2 cellular contexts compared by ENCODE assay signal in genomic region chr9:76218151-76218867, GRCh38.
TF ChIP-seq lines count a peak whose summit lies in the region.

No MANE protein-coding gene starts in this region.

TF ChIP-seq in SK-N-SH, 30 proteins besides CTCF, POLR2A, EP300 and RAD21 (continued from another document):
- no peak for TF ChIP-seq ZBTB33 (IDR thresholded peaks at IDR 0.05; ENCODE audit: borderline replicate concordance, low read depth)
- no peak for TF ChIP-seq MEF2A (IDR thresholded peaks at IDR 0.05; ENCODE audit: borderline replicate concordance, low read depth)
- TF ChIP-seq MXI1 (IDR thresholded peaks at IDR 0.05; ENCODE audit: low read depth, low read length): no peak
- TF ChIP-seq RCOR1 (IDR thresholded peaks at IDR 0.05; ENCODE audit: low read length): no peak
- TF ChIP-seq, protein P1, sequence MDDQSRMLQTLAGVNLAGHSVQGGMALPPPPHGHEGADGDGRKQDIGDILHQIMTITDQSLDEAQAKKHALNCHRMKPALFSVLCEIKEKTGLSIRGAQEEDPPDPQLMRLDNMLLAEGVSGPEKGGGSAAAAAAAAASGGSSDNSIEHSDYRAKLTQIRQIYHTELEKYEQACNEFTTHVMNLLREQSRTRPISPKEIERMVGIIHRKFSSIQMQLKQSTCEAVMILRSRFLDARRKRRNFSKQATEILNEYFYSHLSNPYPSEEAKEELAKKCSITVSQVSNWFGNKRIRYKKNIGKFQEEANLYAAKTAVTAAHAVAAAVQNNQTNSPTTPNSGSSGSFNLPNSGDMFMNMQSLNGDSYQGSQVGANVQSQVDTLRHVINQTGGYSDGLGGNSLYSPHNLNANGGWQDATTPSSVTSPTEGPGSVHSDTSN (IDR thresholded peaks at IDR 0.05): no peak
- no peak for TF ChIP-seq TEAD4 (IDR thresholded peaks at IDR 0.05; ENCODE audit: borderline replicate concordance, insufficient read depth)

TF ChIP-seq in SK-N-SH treated with all-trans-retinoic acid at 6 μM for 48 hours, 23 proteins besides CTCF, POLR2A, EP300 and RAD21 (continued from another document):
- TF ChIP-seq TSHZ2 (CRISPR knock-in tag; IDR thresholded peaks at IDR 0.05) (no peak), BACH2 (CRISPR knock-in tag; IDR thresholded peaks at IDR 0.05; ENCODE audit: borderline replicate concordance) (no peak), ZFP30 (CRISPR knock-in tag; IDR thresholded peaks at IDR 0.05) (no peak), GLIS3 (CRISPR knock-in tag; IDR thresholded peaks at IDR 0.05) (no peak), TOX (CRISPR knock-in tag; IDR thresholded peaks at IDR 0.05; ENCODE audit: borderline replicate concordance) (no peak), SNAI2 (CRISPR knock-in tag; IDR thresholded peaks at IDR 0.05) (no peak), ARNTL (CRISPR knock-in tag; IDR thresholded peaks at IDR 0.05; ENCODE audit: borderline replicate concordance, low read depth) (no peak), POU6F1 (CRISPR knock-in tag; IDR thresholded peaks at IDR 0.05; ENCODE audit: borderline replicate concordance, low read depth) (no peak), ZNF70 (CRISPR knock-in tag; IDR thresholded peaks at IDR 0.05) (no peak)
